8 cellular contexts compared by ENCODE assay signal in genomic region chr14:91229743-91230200, GRCh38. TPM values are rescaled to one million over a fixed set of nuclear protein-coding genes. Genes with fewer than 3 reads are reported as not detected.
DNase-seq lines count a peak whose midpoint lies in the region; ATAC-seq and TF ChIP-seq lines count a peak whose summit lies in the region.

No MANE protein-coding gene starts in this region.

- peaks cover 5% of the 10 kb centered on the region; the same call in 1 of the 2 replicates for H3K9me2 ChIP-seq in GM23338 (ENCODE audit: insufficient read depth)

- H3K4me2 ChIP-seq in GM23338, result no peak overlapping the region

- H3K27me3 Mint-ChIP-seq in activated naive CD4-positive, alpha-beta T cell treated with anti-CD3 and anti-CD28 coated beads, Interleukin-2, amount 10 ng/mL, durations not matched to agents 7 days and 5 days, result no peaks in the 10 kb centered on the region
- peaks cover 7% of the 10 kb centered on the region for H3K27me3 Mint-ChIP-seq in GM23338 (ENCODE audit: insufficient read depth, low read depth, poor library complexity)

- H3K79me2 ChIP-seq in GM23338 (replicated peaks; ENCODE audit: insufficient read depth), result no peaks in the 10 kb centered on the region

- peaks cover 71% of the 10 kb centered on the region for H3K36me3 Mint-ChIP-seq in activated naive CD4-positive, alpha-beta T cell treated with anti-CD3 and anti-CD28 coated beads, Interleukin-2, amount 10 ng/mL, durations not matched to agents 7 days and 5 days
- H3K36me3 Mint-ChIP-seq in GM23338 (ENCODE audit: low read depth), result peaks cover 23% of the 10 kb centered on the region

- H4K20me1 ChIP-seq in GM23338 (replicated peaks; ENCODE audit: insufficient read depth), result no peaks in the 10 kb centered on the region; the same call in 1 of the 2 replicates

- DNase-seq in NOMO-1 treated with dmso at 0.1 percent for 144 hours (lab: John Stamatoyannopoulos, UW; ENCODE audit: unreplicated experiment) (peak; percentile 89), AG08396 (ENCODE audit: low spot score) (no peak), GM23338 (ENCODE audit: low spot score) (no peak), BE2C (no peak)
- DNase-seq in activated naive CD4-positive, alpha-beta T cell treated with anti-CD3 and anti-CD28 coated beads, Interleukin-2, amount 10 ng/mL, durations not matched to agents 7 days and 5 days, result peak; percentile 85
- peak; percentile 45 for DNase-seq in stimulated activated CD8-positive, alpha-beta memory T cell treated with anti-CD3 and anti-CD28 coated beads, Interleukin-12 subunit alpha, Interleukin-12 subunit beta, amount 100 ng/mL, for 1 hour (ENCODE audit: low read depth)

- H3K27me3 ChIP-seq in GM23338 (ENCODE audit: insufficient read depth) (no peaks in the 10 kb centered on the region), BE2C (no peaks in the 10 kb centered on the region)

- CTCF ChIA-PET in activated naive CD4-positive, alpha-beta T cell treated with anti-CD3 and anti-CD28 coated beads, Interleukin-2, amount 10 ng/mL, durations not matched to agents 7 days and 5 days (lab: Charles Lee), result interaction anchor here (0.8 to 5.5 kb wide), 7 partner anchors 12 to 93 kb away, joined by 3 to 47 read pairs (median 5); partner anchors contain the start of gene GPR68

- H3K9me3 ChIP-seq in BE2C, result no peaks in the 10 kb centered on the region

- no peak overlapping the region for H3K27ac ChIP-seq in GM23338 (ENCODE audit: low read depth)

- H3K27ac Mint-ChIP-seq in activated naive CD4-positive, alpha-beta T cell treated with anti-CD3 and anti-CD28 coated beads, Interleukin-2, amount 10 ng/mL, durations not matched to agents 7 days and 5 days, result peak overlapping the region; percentile 99
- no peak overlapping the region; the same call in 1 of the 2 replicates for H3K27ac Mint-ChIP-seq in GM23338

- H3K4me3 Mint-ChIP-seq in activated naive CD4-positive, alpha-beta T cell treated with anti-CD3 and anti-CD28 coated beads, Interleukin-2, amount 10 ng/mL, durations not matched to agents 7 days and 5 days, result peak overlapping the region; percentile 80
- no peak overlapping the region for H3K4me3 Mint-ChIP-seq in GM23338

- peak; percentile 67 for ATAC-seq in GM18858 (IDR thresholded peaks at IDR 0.05; ENCODE audit: unreplicated experiment)
- ATAC-seq in HG02763 (IDR thresholded peaks at IDR 0.05; ENCODE audit: unreplicated experiment), result peak; percentile 63
- ATAC-seq in GM23338, result no peak

- H3K4me1 Mint-ChIP-seq in activated naive CD4-positive, alpha-beta T cell treated with anti-CD3 and anti-CD28 coated beads, Interleukin-2, amount 10 ng/mL, durations not matched to agents 7 days and 5 days, result peaks cover 84% of the 10 kb centered on the region
- peaks cover 23% of the 10 kb centered on the region for H3K4me1 Mint-ChIP-seq in GM23338

- H3K4me3 ChIP-seq in GM23338 (no peak overlapping the region), BE2C (ENCODE audit: low read depth, low read length) (no peak overlapping the region)

- no peak overlapping the region for H2AFZ ChIP-seq in GM23338

- H3K36me3 ChIP-seq in GM23338 (ENCODE audit: insufficient read depth) (no peaks in the 10 kb centered on the region), BE2C (no peaks in the 10 kb centered on the region)

- peaks cover 17% of the 10 kb centered on the region; the same call in 1 of the 2 replicates for H3K4me1 ChIP-seq in GM23338 (ENCODE audit: insufficient read depth)
- H3K4me1 ChIP-seq in BE2C, result no peaks in the 10 kb centered on the region

- H3F3A ChIP-seq in GM23338 (replicated peaks; ENCODE audit: low read depth), result no peaks in the 10 kb centered on the region

- TF ChIP-seq CTCF in GM23338 (conservative IDR thresholded peaks at IDR 0.05; ENCODE audit: low read depth in 2 of 2) (no peak), BE2C (IDR thresholded peaks at IDR 0.05; ENCODE audit: low read depth, low read length) (no peak)

- peaks cover 16% of the 10 kb centered on the region for H3K9me3 Mint-ChIP-seq in activated naive CD4-positive, alpha-beta T cell treated with anti-CD3 and anti-CD28 coated beads, Interleukin-2, amount 10 ng/mL, durations not matched to agents 7 days and 5 days
- H3K9me3 Mint-ChIP-seq in GM23338, result peaks cover 24% of the 10 kb centered on the region

TF ChIP-seq in GM23338, 12 proteins besides CTCF, POLR2A, EP300 and RAD21 (continues in another document):
- TF ChIP-seq STAT1 (IDR thresholded peaks at IDR 0.05; ENCODE audit: unreplicated experiment) (no peak), REST (IDR thresholded peaks at IDR 0.05; ENCODE audit: unreplicated experiment) (no peak), ZNF331 (CRISPR knock-in tag; IDR thresholded peaks at IDR 0.05; ENCODE audit: low read depth) (no peak), EZH2 (IDR thresholded peaks at IDR 0.05; ENCODE audit: low read depth, unreplicated experiment) (no peak), ETS1 (IDR thresholded peaks at IDR 0.05) (no peak), POLR2AphosphoS5 (IDR thresholded peaks at IDR 0.05; ENCODE audit: low read depth) (no peak), NANOG (IDR thresholded peaks at IDR 0.05; ENCODE audit: borderline replicate concordance) (no peak), CREB1 (CRISPR knock-in tag; IDR thresholded peaks at IDR 0.05; ENCODE audit: low read depth) (no peak)

RNA-seq across cellular contexts. Expression of gene GPR68, which starts 14.7 kb away (rescaled TPM):
- 0.35 TPM in 2 replicates for total RNA-seq in GM23338 (2014; rRNA removed; shearing (Covaris generic))
- polyA plus RNA-seq in GM23338 (2016; fragmentation: Nextera tagmentation; extraction: Ambion mirVana), result 0.19 and 0.45 TPM in 2 replicates
- polyA plus RNA-seq in BE2C (2012; ENCODE audit: insufficient read depth, insufficient read length, low read depth), result 25.8 TPM

Comparison
In these comparisons a context has a peak if more than half of its experiments do, and no peak if none do; other contexts are left out.
1. DNase-seq: peak in NOMO-1 treated with dmso at 0.1 percent for 144 hours (single experiment), activated naive CD4-positive, alpha-beta T cell treated with anti-CD3 and anti-CD28 coated beads, Interleukin-2, amount 10 ng/mL, durations not matched to agents 7 days and 5 days (single experiment) and stimulated activated CD8-positive, alpha-beta memory T cell treated with anti-CD3 and anti-CD28 coated beads, Interleukin-12 subunit alpha, Interleukin-12 subunit beta, amount 100 ng/mL, for 1 hour (single experiment); none in AG08396 (single experiment), GM23338 (single experiment) and BE2C (single experiment).